Comparison of ENCODE assay signal across 17 cellular contexts in genomic region chr3:15049584-15049983, GRCh38.
"Had no signal": no experiment of that assay in that cellular context is flagged by ENCODE, and none has a peak within 500 bp of the region (broad histone marks: within the 10 kb centered on the region; RNA-seq: fewer than 3 reads in every experiment).

No MANE protein-coding gene starts in this region.

- H3K27me3 Mint-ChIP-seq: activated CD4-positive, alpha-beta T cell treated with anti-CD3 and anti-CD28 coated beads for 36 hours; activated CD8-positive, alpha-beta T cell treated with anti-CD3 and anti-CD28 coated beads for 36 hours; stimulated activated naive CD8-positive, alpha-beta T cell treated with anti-CD3 and anti-CD28 coated beads, Interleukin-15, amount 100 ng/mL, for 72 hours had no signal

- H3K9me3 Mint-ChIP-seq: activated CD8-positive, alpha-beta T cell treated with anti-CD3 and anti-CD28 coated beads for 36 hours; neural progenitor cell; stimulated activated naive CD8-positive, alpha-beta T cell treated with anti-CD3 and anti-CD28 coated beads, Interleukin-15, amount 100 ng/mL, for 72 hours; T-helper 1 cell treated with Interleukin-12 subunit alpha and Interleukin-12 subunit beta and Interleukin-4 antibody, amounts not matched to agents 30 μg/mL and 1 μg/mL, for 36 hours had no signal

- FAIRE-seq: pancreas had no signal

- H3K4me3 Mint-ChIP-seq: activated CD4-positive, alpha-beta T cell treated with anti-CD3 and anti-CD28 coated beads for 36 hours; activated CD8-positive, alpha-beta T cell treated with anti-CD3 and anti-CD28 coated beads for 36 hours; neural progenitor cell; stimulated activated naive CD8-positive, alpha-beta T cell treated with anti-CD3 and anti-CD28 coated beads, Interleukin-15, amount 100 ng/mL, for 72 hours; T-helper 1 cell treated with Interleukin-12 subunit alpha and Interleukin-12 subunit beta and Interleukin-4 antibody, amounts not matched to agents 30 μg/mL and 1 μg/mL, for 36 hours had no signal

- H3K27ac ChIP-seq: adrenal gland, cardiac muscle cell, epithelial cell of prostate, lower lobe of right lung, neural progenitor cell, pancreas, sigmoid colon, upper lobe of left lung, WERI-Rb-1 had no signal

- ATAC-seq: activated CD4-positive, alpha-beta T cell treated with anti-CD3 and anti-CD28 coated beads for 36 hours; activated CD8-positive, alpha-beta T cell treated with anti-CD3 and anti-CD28 coated beads for 36 hours; lower lobe of right lung; pancreas; SK-N-SH treated with all-trans-retinoic acid at 6 μM for 48 hours; stimulated activated naive CD8-positive, alpha-beta T cell treated with anti-CD3 and anti-CD28 coated beads, Interleukin-15, amount 100 ng/mL, for 72 hours had no signal

- H3K9me3 ChIP-seq: adrenal gland, lower lobe of right lung, pancreas, sigmoid colon, upper lobe of left lung had no signal

- H3K4me1 ChIP-seq: adrenal gland, pancreas, sigmoid colon had no signal

- H2AFZ ChIP-seq: neural progenitor cell had no signal

- DNase-seq: activated CD4-positive, alpha-beta T cell treated with anti-CD3 and anti-CD28 coated beads for 36 hours; activated CD8-positive, alpha-beta T cell treated with anti-CD3 and anti-CD28 coated beads for 36 hours; activated naive CD4-positive, alpha-beta T cell treated with Interleukin-2 at 50 U/mL for 16 hours; adrenal gland; foreskin melanocyte; lower lobe of right lung; pancreas; sigmoid colon; stimulated activated CD4-positive, alpha-beta T cell treated with anti-CD3 and anti-CD28 coated beads, Interleukin-2, amount 100 ng/mL, for 48 hours; stimulated activated naive CD8-positive, alpha-beta T cell treated with anti-CD3 and anti-CD28 coated beads, Interleukin-15, amount 100 ng/mL, for 72 hours; upper lobe of left lung; WERI-Rb-1 had no signal

- H3K27ac Mint-ChIP-seq: activated CD4-positive, alpha-beta T cell treated with anti-CD3 and anti-CD28 coated beads for 36 hours; neural progenitor cell; T-helper 1 cell treated with Interleukin-12 subunit alpha and Interleukin-12 subunit beta and Interleukin-4 antibody, amounts not matched to agents 30 μg/mL and 1 μg/mL, for 36 hours had no signal

- H3K4me3 ChIP-seq: adrenal gland, cardiac muscle cell, lower lobe of right lung, neural progenitor cell, pancreas, sigmoid colon, upper lobe of left lung had no signal

- H3K4me2 ChIP-seq: neural progenitor cell had no signal

- H3K4me1 Mint-ChIP-seq: neural progenitor cell had no signal

- H3K9ac ChIP-seq: neural progenitor cell had no signal

- H3K27me3 ChIP-seq: adrenal gland, cardiac muscle cell, neural progenitor cell, pancreas, sigmoid colon, upper lobe of left lung had no signal
